In genomic region chrX:38175140-38175539, GRCh38 we compare ENCODE assay signal across 8 cellular contexts. TPM values are rescaled to one million over a fixed set of nuclear protein-coding genes. Genes with fewer than 3 reads are reported as not detected.
DNase-seq lines count a peak whose midpoint lies in the region; ATAC-seq and TF ChIP-seq lines count a peak whose summit lies in the region.

No MANE protein-coding gene starts in this region.

- DNase-seq in heart right ventricle = no peak
- DNase-seq in left ventricle myocardium superior = no peak
- peak; percentile 1 for DNase-seq in NCI-H2029 (lab: John Stamatoyannopoulos, UW)
- DNase-seq in brain microvascular endothelial cell = peak; percentile 9
- peak; percentile 15 for DNase-seq in mucosa of gallbladder (ENCODE audit: low spot score)

- no peaks in the 10 kb centered on the region for H3K4me1 ChIP-seq in heart right ventricle

- H3K4me3 ChIP-seq in heart right ventricle = no peak overlapping the region
- H3K4me3 ChIP-seq in brain microvascular endothelial cell (ENCODE audit: low read depth, low read length) = no peak overlapping the region

- WGBS in heart right ventricle, 2 donors = 57 to 63% methylated on average over 3 of the region's 3 CpGs

- in situ Hi-C loops in brain microvascular endothelial cell (cut with HindIII; ENCODE audit: low pct_ligation_motif_present, low sequenced_read_pairs) = no loop called here

- intact Hi-C loops in heart right ventricle (cut with DNase I) (loop anchor here in 2 of 10 donors (10.0 kb wide), 1 partner anchor 250 kb away; no protein-coding TSS in a partner anchor), left ventricle myocardium superior (cut with micrococcal nuclease) (no loop called here)

- H3K36me3 ChIP-seq in heart right ventricle (peaks cover 0 to 9% (median 0%) of the 10 kb centered on the region in 9 donors), brain microvascular endothelial cell (replicated peaks) (no peaks in the 10 kb centered on the region)

- ATAC-seq in heart right ventricle (peak in 1 of 8 donors; percentile 44), left ventricle myocardium superior (no peak), HG03469 (IDR thresholded peaks at IDR 0.05; ENCODE audit: unreplicated experiment) (no peak), HG03025 (IDR thresholded peaks at IDR 0.05; ENCODE audit: low FRiP score, unreplicated experiment) (no peak), GM19324 (IDR thresholded peaks at IDR 0.05; ENCODE audit: low FRiP score, unreplicated experiment) (no peak)

- H3K27me3 ChIP-seq in heart right ventricle (peaks cover 0 to 20% (median 0%) of the 10 kb centered on the region in 7 donors), brain microvascular endothelial cell (replicated peaks) (no peaks in the 10 kb centered on the region)

- H3K9me3 ChIP-seq in heart right ventricle = no peaks in the 10 kb centered on the region

- peak in 6 of 9 donors; percentile 22 to 44 (median 28) for TF ChIP-seq CTCF in heart right ventricle (IDR thresholded peaks at IDR 0.05)
- peak; percentile 69 for TF ChIP-seq CTCF in brain microvascular endothelial cell (IDR thresholded peaks at IDR 0.05; ENCODE audit: low read depth, low read length, missing control alignments)

- no peak overlapping the region for H3K27ac ChIP-seq in heart right ventricle
- H3K27ac ChIP-seq in brain microvascular endothelial cell = no peak overlapping the region

RNA-seq across cellular contexts. Expression of gene SRPX, which starts 45.5 kb away (rescaled TPM):
- total RNA-seq in heart right ventricle = 10 to 100 TPM; 34.8 to 85.9 (median 47.7) TPM
- 100 to 1,000 TPM in 1 of 2 donors, 10 to 100 TPM in 1; 70.9 to 204 TPM for polyA plus RNA-seq in heart right ventricle
- total RNA-seq in left ventricle myocardium superior = 45.2 TPM
- total RNA-seq in mucosa of gallbladder = 59.5 TPM

Comparison
In these comparisons a context has a peak if more than half of its experiments do, and no peak if none do; other contexts are left out.
1. DNase-seq: peak in NCI-H2029 (single experiment), brain microvascular endothelial cell (single experiment) and mucosa of gallbladder (single experiment); none in heart right ventricle (0 of 2) and left ventricle myocardium superior (single experiment).